9 cellular contexts compared by ENCODE assay signal in genomic region chr6:11304946-11305345, GRCh38.
"Had no signal": no experiment of that assay in that cellular context is flagged by ENCODE, and none has a peak within 500 bp of the region (broad histone marks: within the 10 kb centered on the region; RNA-seq: fewer than 3 reads in every experiment).

No MANE protein-coding gene starts in this region.

- H3K4me3 Mint-ChIP-seq: HFFc6, IgD-negative memory B cell had no signal

- H2AFZ ChIP-seq: GM23248 had no signal

- ATAC-seq: HCT116, HepG2 had no signal

- H3K27me3 Mint-ChIP-seq: IgD-negative memory B cell had no signal

- DNase-seq: GM23248, GOT3, H7, HFFc6 had no signal

- H3K9ac ChIP-seq: GM23248 had no signal

- H3K4me3 ChIP-seq: GM23248, HAP-1 had no signal

- H3K9me3 ChIP-seq: HAP-1 had no signal

- H3K36me3 ChIP-seq: HAP-1 had no signal

- H3K27ac ChIP-seq: GM23248, HL-60 had no signal

- H3K4me1 ChIP-seq: HAP-1 had no signal

- H3K27ac Mint-ChIP-seq: HFFc6, IgD-negative memory B cell had no signal
